In genomic region chr10:117757121-117757795, GRCh38 we compare ENCODE assay signal across 10 cellular contexts.
"Had no signal": no experiment of that assay in that cellular context is flagged by ENCODE, and none has a peak within 500 bp of the region (broad histone marks: within the 10 kb centered on the region; RNA-seq: fewer than 3 reads in every experiment).

No MANE protein-coding gene starts in this region.

- H3K36me3 ChIP-seq: tibial artery had no signal

- DNase-seq: activated CD4-positive, alpha-beta T cell treated with anti-CD3 and anti-CD28 coated beads for 4 hours; activated CD8-positive, alpha-beta memory T cell treated with anti-CD3 and anti-CD28 coated beads, Interleukin-2, amount 50 U/mL, for 4 hours; activated naive CD8-positive, alpha-beta T cell treated with anti-CD3 and anti-CD28 coated beads, Interleukin-2, amount 10 ng/mL, durations not matched to agents 7 days and 5 days; hippocampal formation; kidney glomerular epithelial cell; tibial artery had no signal

- H3K27ac ChIP-seq: parathyroid adenoma, tibial artery had no signal

- H3K9ac ChIP-seq: parathyroid adenoma had no signal

- H3K4me3 ChIP-seq: smooth muscle cell, tibial artery had no signal

- H3K4me3 Mint-ChIP-seq: activated CD8-positive, alpha-beta T cell treated with anti-CD3 and anti-CD28 coated beads for 36 hours; activated naive CD8-positive, alpha-beta T cell treated with anti-CD3 and anti-CD28 coated beads, Interleukin-2, amount 10 ng/mL, durations not matched to agents 7 days and 5 days; T-helper 1 cell treated with Interleukin-12 subunit alpha and Interleukin-12 subunit beta and Interleukin-4 antibody, amounts not matched to agents 30 μg/mL and 1 μg/mL, for 36 hours had no signal

- H3K9me3 ChIP-seq: tibial artery had no signal

- H3K36me3 Mint-ChIP-seq: activated naive CD8-positive, alpha-beta T cell treated with anti-CD3 and anti-CD28 coated beads, Interleukin-2, amount 10 ng/mL, durations not matched to agents 7 days and 5 days had no signal

- H3K9me3 Mint-ChIP-seq: activated CD8-positive, alpha-beta T cell treated with anti-CD3 and anti-CD28 coated beads for 36 hours; activated naive CD8-positive, alpha-beta T cell treated with anti-CD3 and anti-CD28 coated beads, Interleukin-2, amount 10 ng/mL, durations not matched to agents 7 days and 5 days; T-helper 1 cell treated with Interleukin-12 subunit alpha and Interleukin-12 subunit beta and Interleukin-4 antibody, amounts not matched to agents 30 μg/mL and 1 μg/mL, for 36 hours had no signal

- H3K27ac Mint-ChIP-seq: activated CD8-positive, alpha-beta T cell treated with anti-CD3 and anti-CD28 coated beads for 36 hours; activated naive CD8-positive, alpha-beta T cell treated with anti-CD3 and anti-CD28 coated beads, Interleukin-2, amount 10 ng/mL, durations not matched to agents 7 days and 5 days; T-helper 1 cell treated with Interleukin-12 subunit alpha and Interleukin-12 subunit beta and Interleukin-4 antibody, amounts not matched to agents 30 μg/mL and 1 μg/mL, for 36 hours had no signal

- H3K4me1 ChIP-seq: parathyroid adenoma had no signal

- H3K4me1 Mint-ChIP-seq: activated naive CD8-positive, alpha-beta T cell treated with anti-CD3 and anti-CD28 coated beads, Interleukin-2, amount 10 ng/mL, durations not matched to agents 7 days and 5 days had no signal

- ATAC-seq: activated CD8-positive, alpha-beta T cell treated with anti-CD3 and anti-CD28 coated beads for 36 hours had no signal
